1 cellular context compared by ENCODE assay signal in the genomic region with DNA sequence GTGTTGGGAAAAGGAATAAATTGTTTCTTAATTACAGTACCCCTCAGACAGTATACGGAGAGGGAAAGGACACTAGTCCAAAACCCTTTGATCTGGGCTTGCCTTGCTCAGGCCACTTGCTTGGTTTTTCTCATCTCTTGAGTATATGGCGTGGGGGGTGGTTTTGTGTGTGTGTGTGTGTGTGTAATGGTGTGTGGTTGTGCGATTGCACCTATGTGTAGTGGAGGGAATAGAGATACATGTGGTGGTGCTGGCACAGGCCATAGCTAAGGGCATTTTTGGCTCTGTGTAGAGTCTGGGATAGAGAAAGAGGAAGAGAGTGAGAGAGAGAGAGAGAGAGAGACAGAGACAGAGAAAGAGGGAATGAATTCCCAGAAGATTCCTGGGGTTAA.
TF ChIP-seq lines count a peak whose summit lies in the region.

No MANE protein-coding gene starts in this region.

TF ChIP-seq in GM12878, 131 proteins besides CTCF, POLR2A, EP300 and RAD21:
- TF ChIP-seq MTA3 (IDR thresholded peaks at IDR 0.05; ENCODE audit: borderline replicate concordance, low read length) (no peak), ZNF274 (IDR thresholded peaks at IDR 0.05; ENCODE audit: insufficient read depth, insufficient read length) (no peak), BMI1 (IDR thresholded peaks at IDR 0.05; ENCODE audit: borderline replicate concordance) (no peak), SMC3 (IDR thresholded peaks at IDR 0.05; ENCODE audit: borderline replicate concordance, low read length) (no peak)
- TF ChIP-seq, protein P1, sequence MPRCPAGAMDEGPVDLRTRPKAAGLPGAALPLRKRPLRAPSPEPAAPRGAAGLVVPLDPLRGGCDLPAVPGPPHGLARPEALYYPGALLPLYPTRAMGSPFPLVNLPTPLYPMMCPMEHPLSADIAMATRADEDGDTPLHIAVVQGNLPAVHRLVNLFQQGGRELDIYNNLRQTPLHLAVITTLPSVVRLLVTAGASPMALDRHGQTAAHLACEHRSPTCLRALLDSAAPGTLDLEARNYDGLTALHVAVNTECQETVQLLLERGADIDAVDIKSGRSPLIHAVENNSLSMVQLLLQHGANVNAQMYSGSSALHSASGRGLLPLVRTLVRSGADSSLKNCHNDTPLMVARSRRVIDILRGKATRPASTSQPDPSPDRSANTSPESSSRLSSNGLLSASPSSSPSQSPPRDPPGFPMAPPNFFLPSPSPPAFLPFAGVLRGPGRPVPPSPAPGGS (IDR thresholded peaks at IDR 0.05; ENCODE audit: borderline replicate concordance, insufficient read depth, low read depth, low read length, poor library complexity, severe bottlenecking) = peak; percentile 18
TF ChIP-seq in GM12878: peak in this region for 1.
